Comparison of ENCODE assay signal across 8 cellular contexts in the genomic region with DNA sequence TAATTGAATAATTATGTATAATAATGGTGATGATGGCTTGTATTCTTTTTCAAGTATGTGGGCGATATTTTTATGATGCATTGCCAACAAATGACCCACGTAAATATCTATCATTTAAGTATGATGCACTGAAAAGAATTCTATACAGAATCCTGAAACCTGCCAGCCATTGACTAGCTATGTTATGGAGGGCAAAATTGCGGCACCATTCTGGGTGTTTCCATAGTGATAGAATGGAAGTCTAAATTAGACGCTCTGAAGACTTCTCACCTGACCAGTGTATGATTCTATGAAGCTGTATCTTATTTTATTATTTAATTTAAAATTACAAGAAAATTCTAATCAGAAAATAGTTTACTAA. TPM values are rescaled to one million over a fixed set of nuclear protein-coding genes. Genes with fewer than 3 reads are reported as not detected.
DNase-seq lines count a peak whose midpoint lies in the region; ATAC-seq and TF ChIP-seq lines count a peak whose summit lies in the region.

No MANE protein-coding gene starts in this region.

- H3K27me3 Mint-ChIP-seq in activated CD4-positive, alpha-beta memory T cell treated with anti-CD3 and anti-CD28 coated beads for 36 hours = no peaks in the 10 kb centered on the region

- no peak overlapping the region for H3K27ac Mint-ChIP-seq in activated CD4-positive, alpha-beta memory T cell treated with anti-CD3 and anti-CD28 coated beads for 36 hours

- peak overlapping the region; percentile 1 to 98 (median 90) for H3K27ac ChIP-seq in heart right ventricle
- peak overlapping the region; percentile 95 for H3K27ac ChIP-seq in upper lobe of right lung

- peaks cover 0 to 27% (median 0%) of the 10 kb centered on the region in 9 donors for H3K36me3 ChIP-seq in heart right ventricle
- no peaks in the 10 kb centered on the region for H3K36me3 ChIP-seq in upper lobe of right lung

- H3K4me1 Mint-ChIP-seq in activated CD4-positive, alpha-beta memory T cell treated with anti-CD3 and anti-CD28 coated beads for 36 hours (ENCODE audit: low read depth) = peaks cover 35% of the 10 kb centered on the region

- no peaks in the 10 kb centered on the region for H3K9me3 Mint-ChIP-seq in activated CD4-positive, alpha-beta memory T cell treated with anti-CD3 and anti-CD28 coated beads for 36 hours

- intact Hi-C loops in heart right ventricle (cut with DNase I) = loop anchor here in 5 of 10 donors (5.0 to 10.0 kb wide), 4 partner anchors 79 to 799 kb away; partner anchors contain the start of gene UBA6 (in 3 of the 5)
- intact Hi-C loops in Right ventricle myocardium superior (cut with DNase I) = loop anchor here (10.0 kb wide), 1 partner anchor 159 kb away; the partner anchor contains the start of gene UBA6
- intact Hi-C loops in activated CD4-positive, alpha-beta memory T cell treated with anti-CD3 and anti-CD28 coated beads for 36 hours (cut with micrococcal nuclease) = loop anchor here (1.0 to 10.0 kb wide), 10 partner anchors 12 to 829 kb away; partner anchors contain the start of genes STAP1, UBA6 and YTHDC1
- intact Hi-C loops in upper lobe of right lung (cut with DNase I) = no loop called here

- POLR2A ChIA-PET in activated CD4-positive, alpha-beta memory T cell treated with anti-CD3 and anti-CD28 coated beads for 36 hours (lab: Charles Lee) = interaction anchor here (1.2 to 2.3 kb wide), 3 partner anchors 11 to 154 kb away, joined by 3 to 12 read pairs (median 3); partner anchors contain the start of gene UBA6

- H3K36me3 Mint-ChIP-seq in activated CD4-positive, alpha-beta memory T cell treated with anti-CD3 and anti-CD28 coated beads for 36 hours = peaks cover 18% of the 10 kb centered on the region

- peak overlapping the region; percentile 48 to 92 (median 79) for H3K4me3 ChIP-seq in heart right ventricle
- H3K4me3 ChIP-seq in upper lobe of right lung = peak overlapping the region; percentile 74

- WGBS in heart right ventricle, 2 donors = 43 to 47% methylated on average over 4 of the region's 4 CpGs

- H3K4me1 ChIP-seq in heart right ventricle (peaks cover 0 to 39% (median 25%) of the 10 kb centered on the region in 9 donors), upper lobe of right lung (peaks cover 21% of the 10 kb centered on the region)

- CTCF ChIA-PET in activated CD4-positive, alpha-beta memory T cell treated with anti-CD3 and anti-CD28 coated beads for 36 hours (lab: Charles Lee) = interaction anchor here (1.1 to 1.3 kb wide), 3 partner anchors 23 to 630 kb away, joined by 3 to 4 read pairs (median 3); no protein-coding TSS in a partner anchor

- DNase-seq in heart right ventricle = no peak
- DNase-seq in Right ventricle myocardium superior = no peak
- no peak for DNase-seq in activated CD4-positive, alpha-beta memory T cell treated with anti-CD3 and anti-CD28 coated beads for 36 hours
- DNase-seq in kidney glomerular epithelial cell (lab: John Stamatoyannopoulos, UW) = peak; percentile 35
- no peak for DNase-seq in upper lobe of right lung
- DNase-seq in EL = no peak
- no peak for DNase-seq in stimulated activated CD8-positive, alpha-beta memory T cell treated with anti-CD3 and anti-CD28 coated beads, Interleukin-4, amount 100 ng/mL, for 48 hours
- no peak for DNase-seq in hepatic stellate cell (ENCODE audit: low spot score)

- no peak for ATAC-seq in heart right ventricle
- no peak for ATAC-seq in Right ventricle myocardium superior (ENCODE audit: poor library complexity)
- ATAC-seq in upper lobe of right lung = no peak

- H3K27me3 ChIP-seq in heart right ventricle = no peaks in the 10 kb centered on the region
- no peaks in the 10 kb centered on the region for H3K27me3 ChIP-seq in upper lobe of right lung

- TF ChIP-seq CTCF in heart right ventricle (IDR thresholded peaks at IDR 0.05) (no peak), upper lobe of right lung (IDR thresholded peaks at IDR 0.05) (no peak)

- peak overlapping the region; percentile 88 for H3K4me3 Mint-ChIP-seq in activated CD4-positive, alpha-beta memory T cell treated with anti-CD3 and anti-CD28 coated beads for 36 hours

- no peaks in the 10 kb centered on the region for H3K9me3 ChIP-seq in heart right ventricle
- H3K9me3 ChIP-seq in upper lobe of right lung = no peaks in the 10 kb centered on the region

RNA-seq across cellular contexts. Expression of gene CENPC, which starts 0.7 kb away (rescaled TPM):
- total RNA-seq in heart right ventricle (10 to 100 TPM in 7 of 10 donors, 1 to 10 TPM in 3; 7.0 to 12.9 (median 11.5) TPM), Right ventricle myocardium superior (6.9 TPM), upper lobe of right lung (24.0 TPM)
- polyA plus RNA-seq in heart right ventricle = 1 to 10 TPM; 2.3 to 4.0 TPM
- total RNA-seq in activated CD4-positive, alpha-beta memory T cell treated with anti-CD3 and anti-CD28 coated beads for 36 hours = 10 to 100 TPM; 32.6 to 33.5 TPM

RNA-seq across cellular contexts. Expression of gene STAP1, which starts 12.6 kb away (rescaled TPM):
- total RNA-seq in heart right ventricle = under 1 TPM in 2 of 10 donors, not detected in 8; 0.15 to 0.97 TPM
- polyA plus RNA-seq in heart right ventricle = not detected
- total RNA-seq in Right ventricle myocardium superior = not detected
- total RNA-seq in activated CD4-positive, alpha-beta memory T cell treated with anti-CD3 and anti-CD28 coated beads for 36 hours = 1 to 10 TPM; 5.5 to 5.9 TPM
- 1.7 TPM for total RNA-seq in upper lobe of right lung
